Comparison of ENCODE assay signal across 20 cellular contexts in genomic region chr6:160060221-160060620, GRCh38.
"Had no signal": no experiment of that assay in that cellular context is flagged by ENCODE, and none has a peak within 500 bp of the region (broad histone marks: within the 10 kb centered on the region; RNA-seq: fewer than 3 reads in every experiment).

No MANE protein-coding gene starts in this region.

- H3K27me3 Mint-ChIP-seq: effector memory CD8-positive, alpha-beta T cell; memory B cell; naive B cell; stimulated activated memory B cell treated with anti-CD40 and anti-IgM and Interleukin-4, amounts not matched to agents 10 μg/mL and 1 μg/mL and 100 μg/mL, for 72 hours; stimulated activated naive CD8-positive, alpha-beta T cell treated with anti-CD3 and anti-CD28 coated beads, Interleukin-15, Interleukin-2, amounts not matched to agents 100 ng/mL and 50 ng/mL, for 24 hours had no signal

- ATAC-seq: effector memory CD8-positive, alpha-beta T cell; esophagus mucosa; gastrocnemius medialis; left lobe of liver; mucosa of descending colon; pancreas; stimulated activated memory B cell treated with anti-CD40 and anti-IgM and Interleukin-4, amounts not matched to agents 10 μg/mL and 1 μg/mL and 100 μg/mL, for 72 hours had no signal

- H3K27ac Mint-ChIP-seq: effector memory CD8-positive, alpha-beta T cell; memory B cell; stimulated activated memory B cell treated with anti-CD40 and anti-IgM and Interleukin-4, amounts not matched to agents 10 μg/mL and 1 μg/mL and 100 μg/mL, for 72 hours had no signal

- H3K4me1 Mint-ChIP-seq: memory B cell, naive B cell had no signal

- H3K4me3 Mint-ChIP-seq: effector memory CD8-positive, alpha-beta T cell; memory B cell; naive B cell; stimulated activated memory B cell treated with anti-CD40 and anti-IgM and Interleukin-4, amounts not matched to agents 10 μg/mL and 1 μg/mL and 100 μg/mL, for 72 hours; stimulated activated naive CD8-positive, alpha-beta T cell treated with anti-CD3 and anti-CD28 coated beads, Interleukin-15, Interleukin-2, amounts not matched to agents 100 ng/mL and 50 ng/mL, for 24 hours had no signal

- H3K9me3 Mint-ChIP-seq: effector memory CD8-positive, alpha-beta T cell; memory B cell; naive B cell; stimulated activated memory B cell treated with anti-CD40 and anti-IgM and Interleukin-4, amounts not matched to agents 10 μg/mL and 1 μg/mL and 100 μg/mL, for 72 hours; stimulated activated naive CD8-positive, alpha-beta T cell treated with anti-CD3 and anti-CD28 coated beads, Interleukin-15, Interleukin-2, amounts not matched to agents 100 ng/mL and 50 ng/mL, for 24 hours had no signal

- DNase-seq: cerebellar nuclear complex; cortex of kidney; effector memory CD8-positive, alpha-beta T cell; foreskin fibroblast; gastrocnemius medialis; head of caudate nucleus; kidney; mucosa of descending colon; naive B cell; pancreas; sigmoid colon; stimulated activated CD4-positive, alpha-beta T cell treated with anti-CD3 and anti-CD28 coated beads, Interleukin-2, amount 100 ng/mL, for 24 hours; stimulated activated CD4-positive, alpha-beta T cell treated with anti-CD3 and anti-CD28 coated beads, Interleukin-4, amount 100 ng/mL, for 24 hours; upper lobe of left lung; uterus had no signal
